9 cellular contexts compared by ENCODE assay signal in genomic region chr10:88851706-88852105, GRCh38. TPM values are rescaled to one million over a fixed set of nuclear protein-coding genes. Genes with fewer than 3 reads are reported as not detected.
DNase-seq lines count a peak whose midpoint lies in the region; ATAC-seq and TF ChIP-seq lines count a peak whose summit lies in the region.
"Had no signal": no experiment of that assay in that cellular context is flagged by ENCODE, and none has a peak within 500 bp of the region (broad histone marks: within the 10 kb centered on the region; RNA-seq: fewer than 3 reads in every experiment).

Gene ANKRD22 (minus strand): TSS chr10:88851844. CDS start chr10:88851607, 237 bp downstream.

- H3K9me3 ChIP-seq in SK-N-SH: no peaks in the 10 kb centered on the region
- H3K9me3 ChIP-seq in hepatocyte (ENCODE audit: low read depth): no peaks in the 10 kb centered on the region
- H3K9me3 ChIP-seq in upper lobe of left lung: no peaks in the 10 kb centered on the region

- TF ChIP-seq EP300 in SK-N-SH (IDR thresholded peaks at IDR 0.05; ENCODE audit: borderline replicate concordance in 1 of 2, low read depth in 1 of 2, low read length in 1 of 2) (no peak), upper lobe of left lung (IDR thresholded peaks at IDR 0.05) (peak in 1 of 4 donors; percentile 6)

- no peak within 1 kb of the TSS for H3K9ac ChIP-seq in SK-N-SH

- peak in 1 of 4 donors; percentile 7 for TF ChIP-seq POLR2A in upper lobe of left lung (IDR thresholded peaks at IDR 0.05)

- peak within 1 kb of the TSS; percentile 21; the same call in 1 of the 2 replicates for H2AFZ ChIP-seq in SK-N-SH (ENCODE audit: low read depth)
- no peak within 1 kb of the TSS for H2AFZ ChIP-seq in hepatocyte

- H3F3A ChIP-seq in SK-N-SH (replicated peaks; ENCODE audit: insufficient read depth): no peaks in the 10 kb centered on the region

- ATAC-seq in upper lobe of left lung (ENCODE audit: low FRiP score in 2 of 2) (peak; percentile 84 to 91), GM19035 (IDR thresholded peaks at IDR 0.05; ENCODE audit: unreplicated experiment) (no peak)

- WGBS in SK-N-SH (ENCODE audit: low lambda C conversion rate): 48% methylated on average over 5 of the region's 5 CpGs
- WGBS in hepatocyte (ENCODE audit: low lambda C conversion rate, missing lambda C conversion rate): 54% methylated on average over 5 of the region's 5 CpGs
- 37 to 51% methylated on average over 5 of the region's 5 CpGs for WGBS in upper lobe of left lung, 2 donors

- peaks cover 18% of the 10 kb centered on the region for H3K4me1 Mint-ChIP-seq in activated naive CD8-positive, alpha-beta T cell treated with anti-CD3 and anti-CD28 coated beads for 36 hours

- TF ChIP-seq CTCF in SK-N-SH (IDR thresholded peaks at IDR 0.05) (no peak), hepatocyte (IDR thresholded peaks at IDR 0.05; ENCODE audit: poor library complexity) (no peak), upper lobe of left lung (IDR thresholded peaks at IDR 0.05) (no peak)

- TF ChIP-seq RAD21 in SK-N-SH (IDR thresholded peaks at IDR 0.05; ENCODE audit: low read length): no peak

- H3K27ac Mint-ChIP-seq in activated naive CD8-positive, alpha-beta T cell treated with anti-CD3 and anti-CD28 coated beads for 36 hours: no peak within 1 kb of the TSS

- DNase-seq in DMS 273 (lab: John Stamatoyannopoulos, UW; ENCODE audit: unreplicated experiment) (peak; percentile 18), DMS 273 treated with DMSO at 0.1 percent for 48 hours (lab: John Stamatoyannopoulos, UW) (no peak), SK-N-SH (no peak), hepatocyte (ENCODE audit: low spot score) (peak; percentile 84), upper lobe of left lung (peak in 1 of 2 donors; percentile 87)
- no peak for DNase-seq in activated naive CD8-positive, alpha-beta T cell treated with anti-CD3 and anti-CD28 coated beads for 36 hours
- DNase-seq in activated CD4-positive, alpha-beta T cell treated with anti-CD3 and anti-CD28 coated beads, Interleukin-2, amount 50 U/mL, for 1 hour: no peak

- CTCF ChIA-PET in SK-N-SH (lab: Yijun Ruan, JAX): interaction anchor here (1.4 to 7.1 kb wide), 3 partner anchors 10 to 81 kb away, joined by 6 to 46 read pairs (median 24); no protein-coding TSS in a partner anchor

- peaks cover 0 to 3% of the 10 kb centered on the region in 2 experiments; a peak in 1 of 4 replicates for H3K4me1 ChIP-seq in SK-N-SH (ENCODE audit: control insufficient read depth in 1 of 2, insufficient read depth in 2 of 2, low read depth in 1 of 2, low read length in 1 of 2)
- peaks cover 11% of the 10 kb centered on the region for H3K4me1 ChIP-seq in hepatocyte (ENCODE audit: insufficient read depth)
- peaks cover 3 to 29% (median 24%) of the 10 kb centered on the region in 4 donors for H3K4me1 ChIP-seq in upper lobe of left lung

- H3K4me2 ChIP-seq in SK-N-SH (no peak within 1 kb of the TSS), hepatocyte (peak within 1 kb of the TSS; percentile 45)

- H3K27me3 ChIP-seq in SK-N-SH (ENCODE audit: insufficient read depth) (no peaks in the 10 kb centered on the region), hepatocyte (no peaks in the 10 kb centered on the region), upper lobe of left lung (no peaks in the 10 kb centered on the region)

- no peaks in the 10 kb centered on the region for H3K9me3 Mint-ChIP-seq in activated naive CD8-positive, alpha-beta T cell treated with anti-CD3 and anti-CD28 coated beads for 36 hours

- H3K27me3 Mint-ChIP-seq in activated naive CD8-positive, alpha-beta T cell treated with anti-CD3 and anti-CD28 coated beads for 36 hours: peaks cover 4% of the 10 kb centered on the region

- H3K36me3 ChIP-seq in SK-N-SH (replicated peaks in 1 of 2; ENCODE audit: control insufficient read depth in 1 of 2, insufficient read depth in 2 of 2, low read length in 1 of 2) (no peaks in the 10 kb centered on the region), hepatocyte (replicated peaks; ENCODE audit: insufficient read depth, low read depth) (no peaks in the 10 kb centered on the region), upper lobe of left lung (no peaks in the 10 kb centered on the region)

- no peaks in the 10 kb centered on the region for H3K36me3 Mint-ChIP-seq in activated naive CD8-positive, alpha-beta T cell treated with anti-CD3 and anti-CD28 coated beads for 36 hours

- H4K20me1 ChIP-seq in SK-N-SH (ENCODE audit: insufficient read depth): no peaks in the 10 kb centered on the region
- no peaks in the 10 kb centered on the region for H4K20me1 ChIP-seq in hepatocyte (ENCODE audit: insufficient read depth, poor library complexity, severe bottlenecking)

- H3K79me2 ChIP-seq in SK-N-SH (ENCODE audit: insufficient read depth) (no peaks in the 10 kb centered on the region), hepatocyte (no peaks in the 10 kb centered on the region)

- no peak within 1 kb of the TSS for H3K4me3 Mint-ChIP-seq in activated naive CD8-positive, alpha-beta T cell treated with anti-CD3 and anti-CD28 coated beads for 36 hours

- H3K9me2 ChIP-seq in SK-N-SH: no peaks in the 10 kb centered on the region
- H3K9me2 ChIP-seq in hepatocyte (replicated peaks; ENCODE audit: insufficient read depth): no peaks in the 10 kb centered on the region

- H3K4me3 ChIP-seq in SK-N-SH (ENCODE audit: low read depth in 2 of 2, low read length in 1 of 2) (no peak within 1 kb of the TSS), hepatocyte (no peak within 1 kb of the TSS), upper lobe of left lung (no peak within 1 kb of the TSS)

- no peak within 1 kb of the TSS for H3K27ac ChIP-seq in SK-N-SH (ENCODE audit: low read depth in 2 of 2, low read length in 1 of 2)
- peak within 1 kb of the TSS; percentile 82 for H3K27ac ChIP-seq in hepatocyte
- peak within 1 kb of the TSS; percentile 5 to 71 (median 54) for H3K27ac ChIP-seq in upper lobe of left lung

- POLR2A ChIA-PET in SK-N-SH (lab: Yijun Ruan, JAX): no interaction called here

TF ChIP-seq in SK-N-SH, 30 proteins besides CTCF, POLR2A, EP300 and RAD21:
- TF ChIP-seq FOSL2 (IDR thresholded peaks at IDR 0.05; ENCODE audit: borderline replicate concordance, low read depth) (peak; percentile 54; the same call in 1 of the 2 replicates), SIN3A (IDR thresholded peaks at IDR 0.05; ENCODE audit: borderline replicate concordance, low read depth, low read length) (no peak)

RNA-seq across cellular contexts. Expression of gene ANKRD22, which starts in this region (rescaled TPM):
- polyA plus RNA-seq in SK-N-SH (2012; rRNA removed) (0.15 TPM in 2 replicates), hepatocyte (2.3 and 2.7 TPM in 2 replicates)
- polyA plus RNA-seq in SK-N-SH (2012; cell fraction: cytosol; rRNA removed): 0.13 and 0.30 TPM in 2 replicates
- 0.05 TPM in 1 of 2 replicates, not detected in the other for polyA plus RNA-seq in SK-N-SH (2012; cell fraction: nucleus; rRNA removed)
- total RNA-seq in hepatocyte (2.1 and 4.2 TPM in 2 replicates), upper lobe of left lung (1 to 10 TPM in 2 of 6 donors, under 1 TPM in 2, not detected in 2; 0.30 to 1.9 (median 1.1) TPM)
- not detected for total RNA-seq in activated naive CD8-positive, alpha-beta T cell treated with anti-CD3 and anti-CD28 coated beads for 36 hours
- total RNA-seq: temporal lobe had no signal

Comparison
In these comparisons a context has a peak if more than half of its experiments do, and no peak if none do; other contexts are left out.
1. DNase-seq: peak in DMS 273 (single experiment) and hepatocyte (single experiment); none in DMS 273 treated with DMSO at 0.1 percent for 48 hours (single experiment), SK-N-SH (single experiment), activated naive CD8-positive, alpha-beta T cell treated with anti-CD3 and anti-CD28 coated beads for 36 hours (single experiment) and activated CD4-positive, alpha-beta T cell treated with anti-CD3 and anti-CD28 coated beads, Interleukin-2, amount 50 U/mL, for 1 hour (single experiment).
2. H3K27ac ChIP-seq: peak in hepatocyte (single experiment) and upper lobe of left lung (4 of 4); none in SK-N-SH (0 of 2).